ENCODE assay signal across 8 cellular contexts in the genomic region with DNA sequence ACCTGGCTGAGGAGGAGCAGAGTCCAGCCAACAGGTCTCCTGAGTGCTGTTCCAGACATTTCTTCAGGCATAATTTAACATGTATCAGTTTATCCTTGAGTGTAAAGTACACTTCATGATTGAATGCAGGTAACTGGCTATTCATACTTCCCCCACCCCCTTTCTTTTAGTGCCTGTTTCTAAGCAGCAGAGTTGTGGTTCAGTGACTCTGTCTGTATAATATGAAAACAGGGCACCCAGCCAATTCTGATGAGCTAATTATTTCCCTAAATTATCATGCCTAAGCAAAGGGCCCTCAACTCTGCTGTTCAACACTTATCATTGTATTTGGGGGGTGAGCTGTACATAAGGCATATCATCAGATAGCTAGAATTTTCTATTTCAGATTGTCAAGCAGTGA. TPM values are rescaled to one million over a fixed set of nuclear protein-coding genes. Genes with fewer than 3 reads are reported as not detected.
DNase-seq lines count a peak whose midpoint lies in the region; ATAC-seq, FAIRE-seq and TF ChIP-seq lines count a peak whose summit lies in the region.

No MANE protein-coding gene starts in this region.

- H3K27me3 ChIP-seq in H7 (ENCODE audit: control insufficient read depth, insufficient read depth, low read length): no peaks in the 10 kb centered on the region

- CTCF ChIA-PET in activated CD4-positive, alpha-beta T cell treated with anti-CD3 and anti-CD28 coated beads for 36 hours (lab: Charles Lee): interaction anchor here (0.7 to 1.1 kb wide), 3 partner anchors 52 to 321 kb away, joined by 3 to 5 read pairs (median 3); partner anchors contain the start of gene ZSWIM6
- CTCF ChIA-PET in GM10248 (lab: Yijun Ruan, JAX): interaction anchor here (1.6 kb wide), 1 partner anchor 16 kb away, joined by 5 read pairs; no protein-coding TSS in a partner anchor

- TF ChIP-seq CTCF in kidney (IDR thresholded peaks at IDR 0.05; ENCODE audit: borderline replicate concordance, extremely low read depth, insufficient read depth) (no peak), GM10248 (IDR thresholded peaks at IDR 0.05; ENCODE audit: control extremely low read depth, extremely low read depth, low read depth, missing control alignments) (no peak), lower leg skin (IDR thresholded peaks at IDR 0.05) (no peak)

- FAIRE-seq in kidney (lab: Jason Lieb, UNC): peak; percentile 71

- peaks cover 41% of the 10 kb centered on the region for H3K4me1 Mint-ChIP-seq in activated CD4-positive, alpha-beta T cell treated with anti-CD3 and anti-CD28 coated beads for 36 hours

- H3K4me3 Mint-ChIP-seq in activated CD4-positive, alpha-beta T cell treated with anti-CD3 and anti-CD28 coated beads for 36 hours: no peak overlapping the region

- H3K27ac Mint-ChIP-seq in activated CD4-positive, alpha-beta T cell treated with anti-CD3 and anti-CD28 coated beads for 36 hours: no peak overlapping the region

- no peak for TF ChIP-seq POLR2A in lower leg skin (IDR thresholded peaks at IDR 0.05)

- DNase-seq in activated CD4-positive, alpha-beta T cell treated with anti-CD3 and anti-CD28 coated beads for 36 hours: peak; percentile 35
- DNase-seq in activated CD4-positive, alpha-beta T cell treated with anti-CD3 and anti-CD28 coated beads, Interleukin-2, amount 50 U/mL, for 1 hour: no peak
- DNase-seq in M059J (ENCODE audit: low read depth) (peak; percentile 94), SHP77 (lab: John Stamatoyannopoulos, UW) (peak; percentile 18 to 56), kidney (no peak), H7 (no peak), GM10248 (ENCODE audit: extremely low spot score) (no peak), lower leg skin (ENCODE audit: low spot score in 2 of 2) (no peak)

- H3K9ac ChIP-seq in kidney (ENCODE audit: low read length in 2 of 2): no peak overlapping the region

- H3K4me1 ChIP-seq in kidney (ENCODE audit: control insufficient read depth in 1 of 2, insufficient read depth in 1 of 2, low read depth in 1 of 2, low read length in 2 of 2): peaks cover 13 to 20% of the 10 kb centered on the region in 2 donors

- no peaks in the 10 kb centered on the region for H3K9me3 ChIP-seq in kidney (ENCODE audit: control insufficient read depth in 1 of 2, low read length in 2 of 2)

- peak overlapping the region; percentile 19 to 69 for H3K27ac ChIP-seq in kidney (ENCODE audit: low read depth in 2 of 2, low read length in 2 of 2)

- no peaks in the 10 kb centered on the region for H3K9me3 Mint-ChIP-seq in activated CD4-positive, alpha-beta T cell treated with anti-CD3 and anti-CD28 coated beads for 36 hours (ENCODE audit: low read depth)

- POLR2A ChIA-PET in activated CD4-positive, alpha-beta T cell treated with anti-CD3 and anti-CD28 coated beads for 36 hours (lab: Charles Lee): no interaction called here
- POLR2A ChIA-PET in GM10248 (lab: Yijun Ruan, JAX): no interaction called here

- peak; percentile 39 for ATAC-seq in activated CD4-positive, alpha-beta T cell treated with anti-CD3 and anti-CD28 coated beads for 36 hours

- H3K4me3 ChIP-seq in kidney (ENCODE audit: low read length in 2 of 2) (no peak overlapping the region), H7 (ENCODE audit: insufficient read depth, low read depth, low read length) (no peak overlapping the region), lower leg skin (ENCODE audit: low read depth, poor library complexity, severe bottlenecking) (no peak overlapping the region)

- no peaks in the 10 kb centered on the region for H3K36me3 ChIP-seq in kidney (ENCODE audit: control insufficient read depth in 1 of 2, insufficient read depth in 2 of 2, low read length in 2 of 2)
- no peaks in the 10 kb centered on the region for H3K36me3 ChIP-seq in H7 (replicated peaks; ENCODE audit: control insufficient read depth, insufficient read depth, low read length)

- intact Hi-C loops in activated CD4-positive, alpha-beta T cell treated with anti-CD3 and anti-CD28 coated beads for 36 hours (cut with DNase I, micrococcal nuclease): loop anchor here (2.0 kb wide), 2 partner anchors 51 to 129 kb away; no protein-coding TSS in a partner anchor
- intact Hi-C loops in kidney (cut with DNase I): no loop called here
- intact Hi-C loops in lower leg skin (cut with DNase I; ENCODE audit: low total_unique reads): no loop called here

- no peaks in the 10 kb centered on the region for H3K36me3 Mint-ChIP-seq in activated CD4-positive, alpha-beta T cell treated with anti-CD3 and anti-CD28 coated beads for 36 hours (ENCODE audit: low read depth)

- no peaks in the 10 kb centered on the region for H3K27me3 Mint-ChIP-seq in activated CD4-positive, alpha-beta T cell treated with anti-CD3 and anti-CD28 coated beads for 36 hours

RNA-seq across cellular contexts. Expression of gene ZSWIM6, which starts 51.9 kb away (rescaled TPM):
- total RNA-seq in activated CD4-positive, alpha-beta T cell treated with anti-CD3 and anti-CD28 coated beads for 36 hours: 1 to 10 TPM; 4.5 to 5.7 TPM
- 5.3 and 10.9 TPM in 2 replicates for total RNA-seq in M059J (2014; rRNA removed; shearing (Covaris generic))
- total RNA-seq in kidney (20.3 TPM), lower leg skin (1 to 10 TPM; 7.1 to 8.7 (median 8.1) TPM)
- polyA plus RNA-seq in kidney (ENCODE audit: insufficient read depth, low read depth, low replicate concordance): 2.9 TPM
- 9.1 and 12.2 TPM in 2 replicates for total RNA-seq in H7 (2014; rRNA removed; shearing (Covaris generic))

Comparison
In these comparisons a context has a peak if more than half of its experiments do, and no peak if none do; other contexts are left out.
1. DNase-seq: peak in activated CD4-positive, alpha-beta T cell treated with anti-CD3 and anti-CD28 coated beads for 36 hours (single experiment), M059J (single experiment) and SHP77 (2 of 2); none in activated CD4-positive, alpha-beta T cell treated with anti-CD3 and anti-CD28 coated beads, Interleukin-2, amount 50 U/mL, for 1 hour (single experiment), kidney (single experiment), H7 (single experiment), GM10248 (single experiment) and lower leg skin (0 of 2).
2. intact Hi-C loops: an anchor here in activated CD4-positive, alpha-beta T cell treated with anti-CD3 and anti-CD28 coated beads for 36 hours (2.0 kb wide); none called in kidney and lower leg skin.